Comparison of ENCODE assay signal across 9 cellular contexts in the genomic region with DNA sequence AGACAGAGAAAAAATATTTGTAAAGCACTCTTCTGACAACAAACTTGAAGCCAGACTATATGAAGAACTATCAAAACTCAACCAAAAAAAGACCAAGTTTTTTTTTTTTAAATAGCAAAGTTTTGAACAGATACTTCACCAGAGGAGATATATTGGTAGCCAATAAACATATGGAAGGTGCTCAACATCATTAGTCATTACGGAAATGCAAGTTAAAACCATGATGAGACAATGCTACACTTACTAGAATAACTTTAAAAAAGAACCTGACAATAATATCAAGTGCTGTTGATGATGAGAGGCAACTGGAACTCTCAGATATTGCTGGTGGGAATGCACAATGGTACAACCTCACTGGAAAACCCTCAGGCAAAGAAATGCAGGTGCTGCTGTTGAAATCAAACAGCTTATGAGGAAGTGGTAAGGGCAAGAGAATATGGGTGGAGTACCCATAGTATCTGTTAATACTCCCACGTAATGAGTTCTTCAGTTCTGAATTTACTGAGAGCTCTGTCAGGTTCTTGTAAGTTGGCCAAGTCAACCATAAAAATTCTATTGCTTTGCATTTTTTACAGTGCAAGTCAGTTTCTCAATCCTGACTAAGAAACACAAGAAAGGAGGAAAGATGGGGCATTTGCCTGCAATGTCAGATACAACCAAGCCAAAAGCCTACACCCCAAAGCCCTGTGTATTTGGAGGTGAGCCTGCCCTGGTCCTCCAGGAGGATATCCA.
DNase-seq lines count a peak whose midpoint lies in the region; ATAC-seq and TF ChIP-seq lines count a peak whose summit lies in the region.
"Had no signal": no experiment of that assay in that cellular context is flagged by ENCODE, and none has a peak within 500 bp of the region (broad histone marks: within the 10 kb centered on the region; RNA-seq: fewer than 3 reads in every experiment).

No MANE protein-coding gene starts in this region.

- DNase-seq in MCF 10A (ENCODE audit: unreplicated experiment) = peak; percentile 68
- no peak for DNase-seq in breast epithelium (ENCODE audit: low spot score in 2 of 2)
- peak; percentile 38 for DNase-seq in T-helper 2 cell treated with Interferon-gamma antibody and Interleukin-4, amounts not matched to agents 5 μg/mL and 100 μg/mL, for 36 hours (ENCODE audit: low spot score)
- DNase-seq in natural killer cell treated with Interleukin-12 subunit alpha and Interleukin-12 subunit beta and Interleukin-15 and Interleukin-18, amount 100 ng/mL, for 72 hours (ENCODE audit: low spot score) = no peak
- DNase-seq in tibial artery = no peak
- DNase-seq in cortex of kidney (lab: John Stamatoyannopoulos, UW) = no peak
- no peak for DNase-seq in NCI-H748 treated with DMSO at 0.1 percent for 48 hours (lab: John Stamatoyannopoulos, UW)
- DNase-seq: right cardiac atrium had no signal

- no peaks in the 10 kb centered on the region for H3K9me3 ChIP-seq in breast epithelium
- no peaks in the 10 kb centered on the region for H3K9me3 ChIP-seq in tibial artery

- no peak for TF ChIP-seq POLR2A in breast epithelium (IDR thresholded peaks at IDR 0.05)

- no peak overlapping the region for H3K27ac ChIP-seq in breast epithelium
- no peak overlapping the region for H3K27ac ChIP-seq in tibial artery

- POLR2A ChIA-PET in MCF 10A (lab: Yijun Ruan, JAX) = interaction anchor here (0.6 to 1.9 kb wide), 11 partner anchors 23 to 300 kb away, joined by 3 to 9 read pairs (median 4); no protein-coding TSS in a partner anchor

- CTCF ChIA-PET in MCF 10A (lab: Yijun Ruan, JAX) = interaction anchor here (0.6 to 3.1 kb wide), 11 partner anchors 66 to 686 kb away, joined by 3 to 14 read pairs (median 5); no protein-coding TSS in a partner anchor

- no peak overlapping the region for H3K4me3 ChIP-seq in breast epithelium
- no peak overlapping the region for H3K4me3 ChIP-seq in tibial artery

- H3K9me3 Mint-ChIP-seq in MCF 10A (ENCODE audit: unreplicated experiment) = peaks cover 6% of the 10 kb centered on the region
- no peaks in the 10 kb centered on the region for H3K9me3 Mint-ChIP-seq in T-helper 2 cell treated with Interferon-gamma antibody and Interleukin-4, amounts not matched to agents 5 μg/mL and 100 μg/mL, for 36 hours
- no peaks in the 10 kb centered on the region for H3K9me3 Mint-ChIP-seq in natural killer cell treated with Interleukin-12 subunit alpha and Interleukin-12 subunit beta and Interleukin-15 and Interleukin-18, amount 100 ng/mL, for 72 hours

- intact Hi-C loops in MCF 10A (cut with micrococcal nuclease) = no loop called here
- intact Hi-C loops in breast epithelium (cut with DNase I; ENCODE audit: low total_unique reads) = no loop called here
- intact Hi-C loops in tibial artery (cut with DNase I; ENCODE audit: low total_unique reads) = no loop called here

- H3K27me3 ChIP-seq in breast epithelium (no peaks in the 10 kb centered on the region), tibial artery (no peaks in the 10 kb centered on the region)

- no peaks in the 10 kb centered on the region for H3K27me3 Mint-ChIP-seq in MCF 10A (ENCODE audit: insufficient read depth, unreplicated experiment)
- H3K27me3 Mint-ChIP-seq in T-helper 2 cell treated with Interferon-gamma antibody and Interleukin-4, amounts not matched to agents 5 μg/mL and 100 μg/mL, for 36 hours (ENCODE audit: low read depth) = peaks cover under 1% of the 10 kb centered on the region
- no peaks in the 10 kb centered on the region for H3K27me3 Mint-ChIP-seq in natural killer cell treated with Interleukin-12 subunit alpha and Interleukin-12 subunit beta and Interleukin-15 and Interleukin-18, amount 100 ng/mL, for 72 hours

- H3K27ac Mint-ChIP-seq in MCF 10A (ENCODE audit: low read depth, unreplicated experiment) = peak overlapping the region; percentile 37
- H3K27ac Mint-ChIP-seq in T-helper 2 cell treated with Interferon-gamma antibody and Interleukin-4, amounts not matched to agents 5 μg/mL and 100 μg/mL, for 36 hours = peak overlapping the region; percentile 89
- peak overlapping the region; percentile 74 to 84 for H3K27ac Mint-ChIP-seq in natural killer cell treated with Interleukin-12 subunit alpha and Interleukin-12 subunit beta and Interleukin-15 and Interleukin-18, amount 100 ng/mL, for 72 hours

- no TSS peak for BruUV-seq in MCF 10A (replicated peaks; lab: Mats Ljungman, UMichigan)

- H3K36me3 ChIP-seq in breast epithelium (no peaks in the 10 kb centered on the region), tibial artery (no peaks in the 10 kb centered on the region)

- peak; percentile 87 for ATAC-seq in HG03095 (IDR thresholded peaks at IDR 0.05; ENCODE audit: unreplicated experiment)
- peak; percentile 90 to 93 for ATAC-seq in natural killer cell treated with Interleukin-12 subunit alpha and Interleukin-12 subunit beta and Interleukin-15 and Interleukin-18, amount 100 ng/mL, for 72 hours

- H3K4me1 ChIP-seq in breast epithelium = no peaks in the 10 kb centered on the region
- H3K4me1 ChIP-seq in tibial artery = no peaks in the 10 kb centered on the region

- no peak for TF ChIP-seq CTCF in MCF 10A (IDR thresholded peaks at IDR 0.05; ENCODE audit: unreplicated experiment)
- TF ChIP-seq CTCF in breast epithelium (IDR thresholded peaks at IDR 0.05) = no peak
- TF ChIP-seq CTCF in tibial artery (IDR thresholded peaks at IDR 0.05) = no peak

- H3K36me3 Mint-ChIP-seq in MCF 10A (ENCODE audit: insufficient read depth, unreplicated experiment) = no peaks in the 10 kb centered on the region
- H3K36me3 Mint-ChIP-seq in T-helper 2 cell treated with Interferon-gamma antibody and Interleukin-4, amounts not matched to agents 5 μg/mL and 100 μg/mL, for 36 hours (ENCODE audit: low read depth) = peaks cover 6% of the 10 kb centered on the region
- no peaks in the 10 kb centered on the region for H3K36me3 Mint-ChIP-seq in natural killer cell treated with Interleukin-12 subunit alpha and Interleukin-12 subunit beta and Interleukin-15 and Interleukin-18, amount 100 ng/mL, for 72 hours

- H3K4me1 Mint-ChIP-seq in MCF 10A (ENCODE audit: insufficient read depth, unreplicated experiment) = peaks cover 30% of the 10 kb centered on the region
- H3K4me1 Mint-ChIP-seq in T-helper 2 cell treated with Interferon-gamma antibody and Interleukin-4, amounts not matched to agents 5 μg/mL and 100 μg/mL, for 36 hours (ENCODE audit: low read depth) = peaks cover 39% of the 10 kb centered on the region
- peaks cover 36 to 41% of the 10 kb centered on the region in 2 donors for H3K4me1 Mint-ChIP-seq in natural killer cell treated with Interleukin-12 subunit alpha and Interleukin-12 subunit beta and Interleukin-15 and Interleukin-18, amount 100 ng/mL, for 72 hours (ENCODE audit: low read depth in 2 of 2)

- no peak overlapping the region for H3K4me3 Mint-ChIP-seq in MCF 10A (ENCODE audit: unreplicated experiment)
- peak overlapping the region; percentile 64 for H3K4me3 Mint-ChIP-seq in T-helper 2 cell treated with Interferon-gamma antibody and Interleukin-4, amounts not matched to agents 5 μg/mL and 100 μg/mL, for 36 hours
- peak overlapping the region; percentile 73 for H3K4me3 Mint-ChIP-seq in natural killer cell treated with Interleukin-12 subunit alpha and Interleukin-12 subunit beta and Interleukin-15 and Interleukin-18, amount 100 ng/mL, for 72 hours

Comparison
In these comparisons a context has a peak if more than half of its experiments do, and no peak if none do; other contexts are left out.
1. DNase-seq: peak in MCF 10A (single experiment) and T-helper 2 cell treated with Interferon-gamma antibody and Interleukin-4, amounts not matched to agents 5 μg/mL and 100 μg/mL, for 36 hours (single experiment); none in breast epithelium (0 of 2), natural killer cell treated with Interleukin-12 subunit alpha and Interleukin-12 subunit beta and Interleukin-15 and Interleukin-18, amount 100 ng/mL, for 72 hours (single experiment), tibial artery (0 of 2), cortex of kidney (single experiment) and NCI-H748 treated with DMSO at 0.1 percent for 48 hours (single experiment).
2. H3K27ac Mint-ChIP-seq: peak in every context shown above with its lines; median percentile 89 in T-helper 2 cell treated with Interferon-gamma antibody and Interleukin-4, amounts not matched to agents 5 μg/mL and 100 μg/mL, for 36 hours; 79 in natural killer cell treated with Interleukin-12 subunit alpha and Interleukin-12 subunit beta and Interleukin-15 and Interleukin-18, amount 100 ng/mL, for 72 hours; 37 in MCF 10A.